Comparison of ENCODE assay signal across 9 cellular contexts in the genomic region with DNA sequence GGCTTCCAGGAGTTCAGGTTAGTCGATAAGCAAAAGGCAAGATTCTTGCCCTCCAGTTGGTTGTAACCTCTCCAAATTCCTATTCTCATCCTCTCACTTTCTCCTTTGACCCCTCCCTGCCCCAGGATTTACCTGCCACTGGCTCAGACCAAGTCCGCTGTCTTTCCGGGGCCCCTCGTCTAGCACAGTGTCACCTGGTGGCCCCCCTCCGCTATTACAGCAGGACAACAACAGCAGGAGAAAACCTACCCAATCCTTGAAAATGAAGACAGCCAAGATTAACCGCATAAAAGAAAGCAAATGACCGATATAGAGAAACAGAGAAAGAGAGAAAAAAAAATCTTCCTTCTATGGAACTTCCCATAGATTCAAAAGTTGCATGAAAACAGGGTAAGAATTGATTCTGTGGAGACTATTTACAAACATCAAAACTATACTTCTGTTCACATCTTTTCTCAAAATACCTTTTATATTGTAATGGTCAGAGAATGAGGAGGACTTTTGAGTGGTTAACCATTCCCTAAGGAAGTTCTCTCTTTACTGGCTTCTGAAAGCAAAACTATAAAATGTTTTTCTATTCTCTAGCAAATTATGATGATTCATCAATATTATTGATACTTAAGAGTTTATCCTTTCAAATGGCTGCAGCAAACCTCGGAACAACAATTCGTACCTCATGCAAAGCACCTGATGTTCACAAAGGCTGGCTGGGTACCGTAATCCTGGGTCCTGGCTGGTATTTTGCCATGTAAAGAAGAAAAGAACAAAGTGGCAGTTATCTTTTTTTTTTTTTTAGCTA. TPM values are rescaled to one million over a fixed set of nuclear protein-coding genes. Genes with fewer than 3 reads are reported as not detected.
A peak's percentile ranks its signal among the peaks of the same experiment; 100 is the strongest.
DNase-seq lines count a peak whose midpoint lies in the region; ATAC-seq and TF ChIP-seq lines count a peak whose summit lies in the region.
"Had no signal": no experiment of that assay in that cellular context is flagged by ENCODE, and none has a peak within 500 bp of the region (broad histone marks: within the 10 kb centered on the region; RNA-seq: fewer than 3 reads in every experiment).

No MANE protein-coding gene starts in this region.

- no peaks in the 10 kb centered on the region for H3F3A ChIP-seq in MM.1S (ENCODE audit: insufficient read depth, low read length)

- no peaks in the 10 kb centered on the region for H4K20me1 ChIP-seq in MM.1S (ENCODE audit: insufficient read depth, low read length)

- H3K27ac Mint-ChIP-seq in stimulated activated effector memory CD8-positive, alpha-beta T cell treated with anti-CD3 and anti-CD28 coated beads, Interleukin-12 subunit alpha, Interleukin-12 subunit beta, amount 100 ng/mL, for 72 hours, result no peak overlapping the region

- no peaks in the 10 kb centered on the region for H3K9me3 Mint-ChIP-seq in stimulated activated effector memory CD8-positive, alpha-beta T cell treated with anti-CD3 and anti-CD28 coated beads, Interleukin-12 subunit alpha, Interleukin-12 subunit beta, amount 100 ng/mL, for 72 hours

- ATAC-seq in heart left ventricle (peak in 1 of 4 donors; percentile 41), GM19467 (IDR thresholded peaks at IDR 0.05; ENCODE audit: unreplicated experiment) (no peak)
- ATAC-seq in stimulated activated effector memory CD8-positive, alpha-beta T cell treated with anti-CD3 and anti-CD28 coated beads, Interleukin-12 subunit alpha, Interleukin-12 subunit beta, amount 100 ng/mL, for 72 hours, result no peak

- WGBS in heart left ventricle, 4 donors, result 41 to 53% (median 41%) methylated on average over 10 of the region's 10 CpGs

- no peak overlapping the region for H3K4me3 ChIP-seq in heart left ventricle
- H3K4me3 ChIP-seq in MM.1S (ENCODE audit: low read length), result no peak overlapping the region
- H3K4me3 ChIP-seq in epithelial cell of esophagus (ENCODE audit: low read length), result no peak overlapping the region
- H3K4me3 ChIP-seq: adrenal gland had no signal

- no peak overlapping the region for H3K4me3 Mint-ChIP-seq in stimulated activated effector memory CD8-positive, alpha-beta T cell treated with anti-CD3 and anti-CD28 coated beads, Interleukin-12 subunit alpha, Interleukin-12 subunit beta, amount 100 ng/mL, for 72 hours

- H3K4me2 ChIP-seq in MM.1S (ENCODE audit: low read depth, low read length), result no peak overlapping the region

- peaks cover 0 to 7% (median 0%) of the 10 kb centered on the region in 12 donors for H3K9me3 ChIP-seq in heart left ventricle
- H3K9me3 ChIP-seq in MM.1S (replicated peaks; ENCODE audit: insufficient read depth, low read length), result no peaks in the 10 kb centered on the region
- H3K9me3 ChIP-seq: adrenal gland had no signal

- H3K4me1 ChIP-seq in heart left ventricle (no peaks in the 10 kb centered on the region), MM.1S (ENCODE audit: low read length) (no peaks in the 10 kb centered on the region)
- H3K4me1 ChIP-seq: adrenal gland had no signal

- H3K79me2 ChIP-seq in MM.1S (ENCODE audit: low read length), result no peaks in the 10 kb centered on the region

- no peak for TF ChIP-seq POLR2A in heart left ventricle (IDR thresholded peaks at IDR 0.05)

- H3K36me3 ChIP-seq in heart left ventricle (no peaks in the 10 kb centered on the region), MM.1S (replicated peaks; ENCODE audit: insufficient read depth, low read length) (no peaks in the 10 kb centered on the region)
- H3K36me3 ChIP-seq: adrenal gland had no signal

- H3K27me3 ChIP-seq in heart left ventricle (peaks cover 0 to 16% (median 2%) of the 10 kb centered on the region in 9 donors), MM.1S (replicated peaks; ENCODE audit: insufficient read depth, low read length) (no peaks in the 10 kb centered on the region)

- no peak overlapping the region for H2AFZ ChIP-seq in MM.1S (ENCODE audit: low read length)

- peak; percentile 34 to 68 (median 56) for TF ChIP-seq CTCF in heart left ventricle (IDR thresholded peaks at IDR 0.05)
- TF ChIP-seq CTCF in MM.1S (IDR thresholded peaks at IDR 0.05; ENCODE audit: low read length), result peak; percentile 92
- TF ChIP-seq CTCF in epithelial cell of esophagus (IDR thresholded peaks at IDR 0.05; ENCODE audit: insufficient read depth, low read depth, low read length, missing control alignments), result peak; percentile 43

- intact Hi-C loops in heart left ventricle (cut with DNase I) (loop anchor here in 8 of 10 donors (1.0 to 10.0 kb wide), 6 partner anchors 101 to 289 kb away; no protein-coding TSS in a partner anchor), cardiac septum (cut with DNase I) (loop anchor here (5.0 kb wide), 1 partner anchor 106 kb away; no protein-coding TSS in a partner anchor)

- no peaks in the 10 kb centered on the region for H3K4me1 Mint-ChIP-seq in stimulated activated effector memory CD8-positive, alpha-beta T cell treated with anti-CD3 and anti-CD28 coated beads, Interleukin-12 subunit alpha, Interleukin-12 subunit beta, amount 100 ng/mL, for 72 hours

- H3K27ac ChIP-seq in heart left ventricle (no peak overlapping the region), MM.1S (ENCODE audit: low read length) (no peak overlapping the region)
- H3K27ac ChIP-seq: adrenal gland had no signal

- H3K36me3 Mint-ChIP-seq in stimulated activated effector memory CD8-positive, alpha-beta T cell treated with anti-CD3 and anti-CD28 coated beads, Interleukin-12 subunit alpha, Interleukin-12 subunit beta, amount 100 ng/mL, for 72 hours, result no peaks in the 10 kb centered on the region

- DNase-seq in heart left ventricle (peak in 1 of 5 donors; percentile 40), cardiac septum (ENCODE audit: low spot score) (no peak), MM.1S (peak; percentile 39), epithelial cell of esophagus (ENCODE audit: low read depth) (no peak), hepatic stellate cell (ENCODE audit: low spot score) (no peak)
- DNase-seq in stimulated activated CD4-positive, alpha-beta T cell treated with anti-CD3 and anti-CD28 coated beads, Interleukin-4, amount 100 ng/mL, for 1 hour, result peak; percentile 21
- DNase-seq in stimulated activated effector memory CD8-positive, alpha-beta T cell treated with anti-CD3 and anti-CD28 coated beads, Interleukin-12 subunit alpha, Interleukin-12 subunit beta, amount 100 ng/mL, for 72 hours (ENCODE audit: low spot score in 2 of 2), result no peak

- H3K9me2 ChIP-seq in MM.1S (replicated peaks; ENCODE audit: insufficient read depth, low read length), result no peaks in the 10 kb centered on the region

- H3K9ac ChIP-seq in MM.1S (ENCODE audit: low read length), result no peak overlapping the region

RNA-seq across cellular contexts. Expression of a gene that starts 10.0 kb away (rescaled TPM):
- total RNA-seq in heart left ventricle (10 to 100 TPM in 1 of 9 donors, 1 to 10 TPM in 8; 2.8 to 14.3 (median 3.9) TPM), cardiac septum (10.1 TPM)
- polyA plus RNA-seq in heart left ventricle, result 1 to 10 TPM in 1 of 2 donors, under 1 TPM in 1; 0.50 to 2.1 TPM

Comparison
In these comparisons a context has a peak if more than half of its experiments do, and no peak if none do; other contexts are left out.
1. DNase-seq: peak in MM.1S (single experiment) and stimulated activated CD4-positive, alpha-beta T cell treated with anti-CD3 and anti-CD28 coated beads, Interleukin-4, amount 100 ng/mL, for 1 hour (single experiment); none in cardiac septum (single experiment), epithelial cell of esophagus (single experiment), hepatic stellate cell (single experiment) and stimulated activated effector memory CD8-positive, alpha-beta T cell treated with anti-CD3 and anti-CD28 coated beads, Interleukin-12 subunit alpha, Interleukin-12 subunit beta, amount 100 ng/mL, for 72 hours (0 of 2).
2. Peak in every context shown above with its lines, with median percentiles within 50 percentile points of each other: CTCF ChIP-seq.